8 cellular contexts compared by ENCODE assay signal in the genomic region with DNA sequence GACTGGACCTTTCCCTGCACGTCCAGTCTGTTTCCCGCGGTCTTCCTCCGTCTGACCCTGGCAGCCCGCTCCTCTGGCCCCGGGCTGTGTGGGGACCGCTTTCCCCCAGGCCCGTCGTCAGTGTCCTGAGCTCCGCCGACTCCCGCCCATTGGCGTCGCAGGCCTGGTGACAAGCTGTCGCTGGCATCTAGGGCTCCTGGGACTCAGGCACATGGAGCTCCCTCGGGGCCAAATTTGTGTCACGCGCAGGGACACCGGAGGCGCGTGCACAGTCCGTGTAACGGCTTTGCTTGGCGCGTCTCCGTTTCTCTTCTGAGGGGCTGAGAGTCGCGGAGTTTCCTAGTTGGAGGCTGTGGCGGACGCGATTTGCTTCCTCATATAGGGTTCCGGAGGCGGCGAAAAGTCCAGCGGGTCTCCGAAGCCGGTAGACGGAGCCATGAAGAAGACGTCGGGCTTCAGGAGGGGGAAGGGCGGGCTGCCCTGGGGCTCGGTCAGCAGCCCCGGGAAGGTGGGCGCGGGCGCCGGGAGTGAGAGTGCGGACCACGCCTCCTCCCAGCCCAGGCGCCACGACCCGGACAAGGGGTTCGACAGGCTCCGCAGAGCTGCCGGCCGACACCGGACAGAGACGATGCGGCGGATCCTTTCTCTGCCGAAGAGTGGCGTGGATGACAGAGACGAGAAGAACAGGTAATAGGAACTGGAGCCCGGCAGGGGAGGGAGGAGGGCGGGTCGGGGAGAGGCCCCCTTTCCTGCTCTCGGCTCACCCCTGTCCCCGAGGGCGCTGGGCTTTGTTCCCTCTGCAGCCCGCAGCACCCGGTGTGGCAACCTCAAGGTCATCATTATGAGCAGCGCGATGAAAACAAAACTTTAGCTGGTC. TPM values are rescaled to one million over a fixed set of nuclear protein-coding genes. Genes with fewer than 3 reads are reported as not detected.
A peak's percentile ranks its signal among the peaks of the same experiment; 100 is the strongest.
DNase-seq lines count a peak whose midpoint lies in the region; ATAC-seq, FAIRE-seq and TF ChIP-seq lines count a peak whose summit lies in the region.
"Not testable (repeated sequence)": the region's sequence is repeated elsewhere in the genome, so short reads cannot be mapped to it uniquely, and the experiment has no call there.

No MANE protein-coding gene starts in this region.

- peaks cover 0 to 13% (median 9%) of the 10 kb centered on the region in 4 donors for H3K4me1 Mint-ChIP-seq in CD4-positive, CD25-positive, alpha-beta regulatory T cell

- DNase-seq in CD4-positive, CD25-positive, alpha-beta regulatory T cell: peak in 1 of 3 donors; percentile 23
- DNase-seq in NCI-H1930 (lab: John Stamatoyannopoulos, UW) (peak; percentile 44 to 72), heart left ventricle (peak in 2 of 5 donors; percentile 31 to 37), spleen (peak; percentile 83)
- DNase-seq in bronchial epithelial cell (ENCODE audit: low read depth): not testable (repeated sequence)

- H3K27me3 Mint-ChIP-seq in CD4-positive, CD25-positive, alpha-beta regulatory T cell: peaks cover 73% of the 10 kb centered on the region

- H3K27ac Mint-ChIP-seq in CD4-positive, CD25-positive, alpha-beta regulatory T cell: not testable (repeated sequence)

- FAIRE-seq in bronchial epithelial cell (lab: Jason Lieb, UNC): not testable (repeated sequence)

- H3K27ac ChIP-seq in CD4-positive, CD25-positive, alpha-beta regulatory T cell (ENCODE audit: insufficient read depth, low read length, poor library complexity, severe bottlenecking); heart left ventricle; mucosa of rectum (ENCODE audit: low read depth in 2 of 2, low read length in 2 of 2); spleen: not testable (repeated sequence)

- 2 to 5% (median 4%) methylated on average over 42 to 73 of the region's 73 CpGs for WGBS in heart left ventricle, 4 donors
- 4 to 7% (median 5%) methylated on average over 52 to 73 of the region's 73 CpGs for WGBS in spleen, 5 donors

- TF ChIP-seq CTCF in bronchial epithelial cell (IDR thresholded peaks at IDR 0.05; ENCODE audit: insufficient read depth, low read length, severe bottlenecking); heart left ventricle (IDR thresholded peaks at IDR 0.05); spleen (IDR thresholded peaks at IDR 0.05 in 8 of 11, conservative IDR thresholded peaks at IDR 0.05 in 3 of 11): not testable (repeated sequence)

- not testable (repeated sequence) for H3K9ac ChIP-seq in mucosa of rectum (ENCODE audit: low read depth in 1 of 2, low read length in 2 of 2)

- not testable (repeated sequence) for H3K36me3 ChIP-seq in CD4-positive, CD25-positive, alpha-beta regulatory T cell (ENCODE audit: control insufficient read depth, insufficient read depth, low read length); bronchial epithelial cell (ENCODE audit: control insufficient read depth, insufficient read depth, low read length); heart left ventricle; mucosa of rectum (ENCODE audit: control insufficient read depth in 2 of 2, insufficient read depth in 2 of 2, low read length in 2 of 2); spleen

- ATAC-seq in CD4-positive, CD25-positive, alpha-beta regulatory T cell (ENCODE audit: low read depth in 2 of 2): peak; percentile 25
- peak; percentile 58 for ATAC-seq in GM21723 (IDR thresholded peaks at IDR 0.05; ENCODE audit: unreplicated experiment)
- peak; percentile 34 to 36 for ATAC-seq in activated CD4-positive, CD25-positive, alpha-beta regulatory T cell treated with anti-CD3 and anti-CD28 coated beads, Interleukin-2, amount 50 U/mL, for 24 hours
- peak in 3 of 4 donors; percentile 54 to 67 (median 65) for ATAC-seq in heart left ventricle

- peak overlapping the region; percentile 59 to 88 (median 76) for H3K4me3 Mint-ChIP-seq in CD4-positive, CD25-positive, alpha-beta regulatory T cell

- not testable (repeated sequence) for TF ChIP-seq POLR2A in heart left ventricle (IDR thresholded peaks at IDR 0.05); spleen (IDR thresholded peaks at IDR 0.05)

- intact Hi-C loops in heart left ventricle (cut with DNase I); spleen (cut with DNase I; ENCODE audit: low total_unique reads): not testable (repeated sequence)

- H3K4me3 ChIP-seq in CD4-positive, CD25-positive, alpha-beta regulatory T cell (ENCODE audit: low read depth, low read length): not testable (repeated sequence)
- H3K4me3 ChIP-seq in bronchial epithelial cell (ENCODE audit: low read depth, low read length) (peak overlapping the region; percentile 27), heart left ventricle (peak overlapping the region in 11 of 12 donors; percentile 19 to 58 (median 44)), mucosa of rectum (ENCODE audit: low read length in 2 of 2) (peak overlapping the region; percentile 52), spleen (peak overlapping the region; percentile 25 to 67 (median 39))

- not testable (repeated sequence) for H3K4me1 ChIP-seq in CD4-positive, CD25-positive, alpha-beta regulatory T cell (ENCODE audit: control insufficient read depth, insufficient read depth, low read length, poor library complexity, severe bottlenecking); mucosa of rectum (ENCODE audit: control insufficient read depth in 2 of 2, insufficient read depth in 2 of 2, low read length in 2 of 2)
- H3K4me1 ChIP-seq in heart left ventricle (peaks cover 0 to 11% (median 1%) of the 10 kb centered on the region in 12 donors), spleen (peaks cover 0 to 13% (median 8%) of the 10 kb centered on the region in 6 donors)

- H3K9me3 Mint-ChIP-seq in CD4-positive, CD25-positive, alpha-beta regulatory T cell: not testable (repeated sequence)

- H3K36me3 Mint-ChIP-seq in CD4-positive, CD25-positive, alpha-beta regulatory T cell: not testable (repeated sequence)

- not testable (repeated sequence) for H3K9me3 ChIP-seq in CD4-positive, CD25-positive, alpha-beta regulatory T cell (ENCODE audit: control insufficient read depth in 2 of 2, low read length in 2 of 2); heart left ventricle; mucosa of rectum (ENCODE audit: control insufficient read depth in 2 of 2, low read length in 2 of 2); spleen

- H3K27me3 ChIP-seq in CD4-positive, CD25-positive, alpha-beta regulatory T cell (ENCODE audit: control insufficient read depth, insufficient read depth, low read length): peaks cover 14% of the 10 kb centered on the region
- not testable (repeated sequence) for H3K27me3 ChIP-seq in bronchial epithelial cell (ENCODE audit: control insufficient read depth, insufficient read depth, low read length)
- peaks cover 0 to 32% (median 18%) of the 10 kb centered on the region in 9 donors for H3K27me3 ChIP-seq in heart left ventricle
- H3K27me3 ChIP-seq in mucosa of rectum (ENCODE audit: control insufficient read depth in 2 of 2, insufficient read depth in 2 of 2, low read length in 2 of 2): peaks cover 14 to 29% of the 10 kb centered on the region in 2 donors
- peaks cover 0 to 43% (median 20%) of the 10 kb centered on the region in 7 donors for H3K27me3 ChIP-seq in spleen (replicated peaks in 1 of 7)

RNA-seq across cellular contexts. Expression of gene PARP4, which starts 29.1 kb away (rescaled TPM):
- total RNA-seq in CD4-positive, CD25-positive, alpha-beta regulatory T cell: 63.7 TPM
- 10 to 100 TPM; 61.4 to 71.8 (median 67.0) TPM for polyA plus RNA-seq in CD4-positive, CD25-positive, alpha-beta regulatory T cell
- total RNA-seq in bronchial epithelial cell: 11.8 and 11.9 TPM in 2 replicates
- 10 to 100 TPM; 12.4 to 41.6 (median 23.8) TPM for total RNA-seq in heart left ventricle
- 10 to 100 TPM in 1 of 2 donors, 1 to 10 TPM in 1; 6.9 to 17.9 TPM for polyA plus RNA-seq in heart left ventricle
- total RNA-seq in spleen: 100 to 1,000 TPM in 1 of 7 donors, 10 to 100 TPM in 6; 47.7 to 107 (median 75.5) TPM
- polyA plus RNA-seq in spleen: 10 to 100 TPM; 10.8 to 15.7 (median 12.2) TPM
